Comparison of ENCODE assay signal across 10 cellular contexts in the genomic region with DNA sequence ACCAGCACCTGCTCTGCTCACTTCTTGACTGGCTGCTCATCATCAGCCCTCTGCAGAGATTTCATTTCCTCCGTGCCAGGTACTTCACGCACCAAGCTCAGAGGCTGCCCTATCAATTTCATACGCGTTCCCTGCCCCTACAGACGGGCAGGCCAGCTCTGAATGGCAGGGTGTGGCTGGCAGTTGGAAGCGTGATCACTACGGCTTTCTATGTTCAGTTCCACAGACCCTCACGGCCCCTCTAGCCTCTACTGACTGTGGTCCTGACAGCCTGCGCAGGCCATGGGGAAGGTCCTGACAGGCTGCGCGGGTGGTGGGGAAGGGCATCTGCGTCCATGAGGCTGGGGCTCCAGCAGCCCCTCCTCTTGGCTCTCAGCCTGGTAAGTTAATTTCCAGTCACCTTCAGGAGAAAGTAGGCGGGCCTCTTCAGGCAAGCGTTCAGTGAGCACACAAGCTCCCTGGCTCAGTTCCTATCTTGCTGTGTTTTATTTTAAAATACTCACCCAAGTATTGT.
DNase-seq lines count a peak whose midpoint lies in the region; ATAC-seq and TF ChIP-seq lines count a peak whose summit lies in the region.
"Had no signal": no experiment of that assay in that cellular context is flagged by ENCODE, and none has a peak within 500 bp of the region (broad histone marks: within the 10 kb centered on the region; RNA-seq: fewer than 3 reads in every experiment).

No MANE protein-coding gene starts in this region.

- H3K79me2 ChIP-seq in OCI-LY7 (ENCODE audit: insufficient read depth, low read depth, low read length) = no peaks in the 10 kb centered on the region
- H3K79me2 ChIP-seq in PC-9 (ENCODE audit: low read depth) = no peaks in the 10 kb centered on the region

- H3K4me3 ChIP-seq in OCI-LY7 (ENCODE audit: low read depth, low read length, poor library complexity, severe bottlenecking) (no peak overlapping the region), right atrium auricular region (peak overlapping the region in 1 of 2 donors; percentile 24), stomach (peak overlapping the region in 3 of 4 donors; percentile 12 to 28 (median 18)), PC-9 (no peak overlapping the region), esophagus muscularis mucosa (no peak overlapping the region)

- no peaks in the 10 kb centered on the region for H3F3A ChIP-seq in PC-9 (ENCODE audit: insufficient read depth, low read depth)

- TF ChIP-seq POLR2A in stomach (IDR thresholded peaks at IDR 0.05) (no peak), esophagus muscularis mucosa (IDR thresholded peaks at IDR 0.05; ENCODE audit: low read depth) (no peak)

- POLR2A ChIA-PET in OCI-LY7 (lab: Charles Lee) (interaction anchor here (1.2 to 4.0 kb wide), 3 partner anchors 12 to 146 kb away, joined by 3 to 13 read pairs (median 4); no protein-coding TSS in a partner anchor), PC-9 (lab: Charles Lee; ENCODE audit: unreplicated experiment) (interaction anchor here (0.7 kb wide), 1 partner anchor 73 kb away, joined by 4 read pairs; no protein-coding TSS in a partner anchor)

- H2AFZ ChIP-seq in OCI-LY7 (ENCODE audit: low read length) = no peak overlapping the region
- H2AFZ ChIP-seq in PC-9 = no peak overlapping the region

- no peak for ATAC-seq in GM21825 (IDR thresholded peaks at IDR 0.05; ENCODE audit: unreplicated experiment)

- CTCF ChIA-PET in OCI-LY7 (lab: Charles Lee; ENCODE audit: unreplicated experiment) (no interaction called here), PC-9 (lab: Charles Lee) (no interaction called here)

- H3K27me3 ChIP-seq in right atrium auricular region (no peaks in the 10 kb centered on the region), stomach (no peaks in the 10 kb centered on the region), PC-9 (ENCODE audit: insufficient read depth, low read depth) (no peaks in the 10 kb centered on the region), esophagus muscularis mucosa (no peaks in the 10 kb centered on the region)

- H3K4me2 ChIP-seq in OCI-LY7 (ENCODE audit: low read length) (peak overlapping the region; percentile 95), PC-9 (no peak overlapping the region)

- TF ChIP-seq CTCF in OCI-LY7 (conservative IDR thresholded peaks at IDR 0.05; ENCODE audit: low read length) (no peak), right atrium auricular region (IDR thresholded peaks at IDR 0.05) (no peak), stomach (IDR thresholded peaks at IDR 0.05) (no peak), PC-9 (conservative IDR thresholded peaks at IDR 0.05) (no peak), esophagus muscularis mucosa (IDR thresholded peaks at IDR 0.05) (no peak)

- BruUV-seq in OCI-LY7 (replicated peaks; lab: Mats Ljungman, UMichigan) (no TSS peak), PC-9 (replicated peaks; lab: Mats Ljungman, UMichigan) (no TSS peak)

- H3K36me3 ChIP-seq in OCI-LY7 (ENCODE audit: insufficient read depth, low read length) (no peaks in the 10 kb centered on the region), right atrium auricular region (no peaks in the 10 kb centered on the region), stomach (peaks cover 0 to 20% (median 11%) of the 10 kb centered on the region in 4 donors), PC-9 (ENCODE audit: low read depth) (no peaks in the 10 kb centered on the region), esophagus muscularis mucosa (peaks cover 0 to 19% (median 0%) of the 10 kb centered on the region in 4 donors)

- intact Hi-C loops in OCI-LY7 (cut with micrococcal nuclease; ENCODE audit: unreplicated experiment) = no loop called here
- intact Hi-C loops in stomach (cut with DNase I; ENCODE audit: low total_unique reads) = no loop called here
- intact Hi-C loops in PC-9 (cut with micrococcal nuclease; ENCODE audit: unreplicated experiment) = no loop called here
- intact Hi-C loops in esophagus muscularis mucosa (cut with DNase I) = no loop called here

- H3K9me3 ChIP-seq in OCI-LY7 (ENCODE audit: low read length) = no peaks in the 10 kb centered on the region
- H3K9me3 ChIP-seq in right atrium auricular region = no peaks in the 10 kb centered on the region
- no peaks in the 10 kb centered on the region for H3K9me3 ChIP-seq in stomach
- no peaks in the 10 kb centered on the region for H3K9me3 ChIP-seq in PC-9 (ENCODE audit: insufficient read depth, low read depth)
- H3K9me3 ChIP-seq in esophagus muscularis mucosa = no peaks in the 10 kb centered on the region

- peaks cover 57% of the 10 kb centered on the region for H3K4me1 ChIP-seq in OCI-LY7 (ENCODE audit: insufficient read depth, low read length, poor library complexity, severe bottlenecking)
- H3K4me1 ChIP-seq in right atrium auricular region = peaks cover 0 to 12% of the 10 kb centered on the region in 2 donors
- peaks cover 9 to 38% (median 31%) of the 10 kb centered on the region in 4 donors for H3K4me1 ChIP-seq in stomach
- H3K4me1 ChIP-seq in PC-9 (replicated peaks; ENCODE audit: insufficient read depth) = no peaks in the 10 kb centered on the region
- H3K4me1 ChIP-seq in esophagus muscularis mucosa = peaks cover 4 to 13% (median 9%) of the 10 kb centered on the region in 4 donors

- H3K9me2 ChIP-seq in OCI-LY7 (ENCODE audit: insufficient read depth, low read length) (no peaks in the 10 kb centered on the region), PC-9 (ENCODE audit: insufficient read depth) (no peaks in the 10 kb centered on the region)

- no peaks in the 10 kb centered on the region for H4K20me1 ChIP-seq in OCI-LY7 (ENCODE audit: insufficient read depth, low read length)
- H4K20me1 ChIP-seq in PC-9 (ENCODE audit: insufficient read depth) = no peaks in the 10 kb centered on the region

- H3K27ac ChIP-seq in OCI-LY7 (ENCODE audit: low read depth, low read length, poor library complexity, severe bottlenecking) (no peak overlapping the region), right atrium auricular region (no peak overlapping the region), stomach (peak overlapping the region; percentile 75 to 86 (median 80)), PC-9 (no peak overlapping the region), esophagus muscularis mucosa (replicated peaks in 1 of 4) (no peak overlapping the region)

- no peak for TF ChIP-seq EP300 in stomach (IDR thresholded peaks at IDR 0.05)
- TF ChIP-seq EP300 in esophagus muscularis mucosa (IDR thresholded peaks at IDR 0.05) = no peak

- 33 to 57% (median 44%) methylated on average over 10 to 14 of the region's 14 CpGs for WGBS in stomach, 5 donors
- WGBS in esophagus muscularis mucosa = 88% methylated on average over 11 of the region's 14 CpGs

- DNase-seq in NCI-H187 treated with DMSO at 0.1 percent for 48 hours (lab: John Stamatoyannopoulos, UW) (peak; percentile 58), OCI-LY7 (ENCODE audit: low spot score) (no peak), right atrium auricular region (ENCODE audit: low spot score) (peak; percentile 55), stomach (peak; percentile 74), PC-9 (no peak), HuH-7.5 (ENCODE audit: low spot score) (no peak), esophagus muscularis mucosa (ENCODE audit: extremely low spot score) (no peak)
- DNase-seq: naive B cell, NCI-H446 had no signal

Comparison
In these comparisons a context has a peak if more than half of its experiments do, and no peak if none do; other contexts are left out.
1. DNase-seq: peak in NCI-H187 treated with DMSO at 0.1 percent for 48 hours (single experiment), right atrium auricular region (single experiment) and stomach (single experiment); none in OCI-LY7 (single experiment), PC-9 (0 of 2), HuH-7.5 (single experiment) and esophagus muscularis mucosa (single experiment).
2. H3K27ac ChIP-seq: peak in stomach (5 of 5); none in OCI-LY7 (single experiment), right atrium auricular region (0 of 2), PC-9 (single experiment) and esophagus muscularis mucosa (0 of 4).
3. H3K4me3 ChIP-seq: peak in stomach (3 of 4); none in OCI-LY7 (single experiment), PC-9 (single experiment) and esophagus muscularis mucosa (0 of 4).